In genomic region chrX:114095789-114096188, GRCh38 we compare ENCODE assay signal across 23 cellular contexts.
"Had no signal": no experiment of that assay in that cellular context is flagged by ENCODE, and none has a peak within 500 bp of the region (broad histone marks: within the 10 kb centered on the region; RNA-seq: fewer than 3 reads in every experiment).

No MANE protein-coding gene starts in this region.

- H3K36me3 ChIP-seq: esophagus muscularis mucosa, gastroesophageal sphincter, heart right ventricle, left lung, lower lobe of right lung had no signal

- H3K27me3 ChIP-seq: esophagus muscularis mucosa, foreskin keratinocyte, gastroesophageal sphincter had no signal

- FAIRE-seq: endothelial cell of umbilical vein, frontal cortex, islet of Langerhans, keratinocyte had no signal

- ATAC-seq: foreskin keratinocyte; gastroesophageal sphincter; heart right ventricle; left cardiac atrium; left lung; left ventricle myocardium superior; lower lobe of right lung; mucosa of descending colon; naive thymus-derived CD8-positive, alpha-beta T cell had no signal

- DNase-seq: dermis blood vessel endothelial cell; dorsolateral prefrontal cortex; effector CD4-positive, alpha-beta T cell; effector memory CD4-positive, alpha-beta T cell; foreskin keratinocyte; heart right ventricle; hippocampal formation; left cardiac atrium; left lung; left ventricle myocardium superior; lower lobe of right lung; mesenchymal stem cell; mucosa of descending colon; naive B cell; naive thymus-derived CD8-positive, alpha-beta T cell had no signal

- H3K27ac Mint-ChIP-seq: mesothelial cell of epicardium; naive B cell; naive thymus-derived CD8-positive, alpha-beta T cell had no signal

- H3K4me1 ChIP-seq: esophagus muscularis mucosa, foreskin keratinocyte, gastroesophageal sphincter, heart right ventricle, left lung, lower lobe of right lung had no signal

- H3K36me3 Mint-ChIP-seq: naive B cell; naive thymus-derived CD8-positive, alpha-beta T cell had no signal

- H3K4me1 Mint-ChIP-seq: mesothelial cell of epicardium; naive B cell; naive thymus-derived CD8-positive, alpha-beta T cell had no signal

- H3K9me3 ChIP-seq: gastroesophageal sphincter, left lung, lower lobe of right lung, mucosa of descending colon had no signal

- H3K4me3 Mint-ChIP-seq: mesothelial cell of epicardium; naive B cell; naive thymus-derived CD8-positive, alpha-beta T cell had no signal

- H3K27ac ChIP-seq: coronary artery, dorsolateral prefrontal cortex, esophagus muscularis mucosa, foreskin keratinocyte, gastroesophageal sphincter, heart right ventricle, left lung, lower lobe of right lung had no signal

- H3K4me3 ChIP-seq: coronary artery, dorsolateral prefrontal cortex, esophagus muscularis mucosa, gastroesophageal sphincter, heart right ventricle, left lung, lower lobe of right lung, mucosa of descending colon had no signal

- H3K27me3 Mint-ChIP-seq: naive thymus-derived CD8-positive, alpha-beta T cell had no signal
